Comparison of ENCODE assay signal across 8 cellular contexts in the genomic region with DNA sequence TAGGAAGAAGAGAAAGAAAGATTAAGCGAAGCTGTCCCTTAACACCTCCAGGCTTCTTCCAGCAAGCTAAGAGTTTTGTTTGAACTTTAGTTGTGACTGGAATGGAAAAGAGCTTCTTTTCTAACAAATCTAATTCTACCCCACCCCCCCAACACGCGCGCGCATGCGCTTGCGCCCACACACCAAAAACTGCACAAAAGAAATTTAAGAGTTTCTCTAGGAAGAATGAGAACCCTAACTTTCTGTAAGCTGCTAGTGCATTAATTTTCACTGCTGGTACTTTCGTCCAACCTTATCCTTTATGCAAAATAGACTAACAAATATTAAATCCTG. TPM values are rescaled to one million over a fixed set of nuclear protein-coding genes. Genes with fewer than 3 reads are reported as not detected.
DNase-seq lines count a peak whose midpoint lies in the region; ATAC-seq, FAIRE-seq and TF ChIP-seq lines count a peak whose summit lies in the region.

No MANE protein-coding gene starts in this region.

- CTCF ChIA-PET in GM10248 (lab: Yijun Ruan, JAX), result interaction anchor here (1.3 to 2.2 kb wide), 4 partner anchors 11 to 108 kb away, joined by 4 to 9 read pairs (median 5); no protein-coding TSS in a partner anchor

- H3K9me3 Mint-ChIP-seq in natural killer cell treated with Interleukin-12 subunit alpha and Interleukin-12 subunit beta and Interleukin-15 and Interleukin-18, amount 100 ng/mL, for 72 hours, result peaks cover 3% of the 10 kb centered on the region

- peaks cover 13% of the 10 kb centered on the region for H3K27me3 ChIP-seq in gastroesophageal sphincter
- H3K27me3 ChIP-seq in psoas muscle (ENCODE audit: insufficient read depth in 3 of 3, low read length in 2 of 3), result peaks cover 0 to 34% (median 3%) of the 10 kb centered on the region in 3 donors

- H3K4me1 Mint-ChIP-seq in T-helper 17 cell, result peaks cover 5% of the 10 kb centered on the region
- no peaks in the 10 kb centered on the region for H3K4me1 Mint-ChIP-seq in natural killer cell treated with Interleukin-12 subunit alpha and Interleukin-12 subunit beta and Interleukin-15 and Interleukin-18, amount 100 ng/mL, for 72 hours (ENCODE audit: low read depth in 2 of 2)

- intact Hi-C loops in psoas muscle (cut with DNase I), result no loop called here

- H3K27ac Mint-ChIP-seq in T-helper 17 cell, result no peak overlapping the region
- H3K27ac Mint-ChIP-seq in natural killer cell treated with Interleukin-12 subunit alpha and Interleukin-12 subunit beta and Interleukin-15 and Interleukin-18, amount 100 ng/mL, for 72 hours, result no peak overlapping the region

- no peak for TF ChIP-seq EP300 in gastroesophageal sphincter (IDR thresholded peaks at IDR 0.05)

- DNase-seq in GM10248 (ENCODE audit: extremely low spot score) (peak; percentile 13), T-helper 17 cell (no peak), psoas muscle (peak in 1 of 2 donors; percentile 31), urothelium cell line (ENCODE audit: low spot score) (no peak), COLO668 (lab: John Stamatoyannopoulos, UW; ENCODE audit: unreplicated experiment) (no peak)
- DNase-seq in natural killer cell treated with Interleukin-12 subunit alpha and Interleukin-12 subunit beta and Interleukin-15 and Interleukin-18, amount 100 ng/mL, for 72 hours (ENCODE audit: low spot score), result no peak

- peaks cover 42% of the 10 kb centered on the region for H3K27me3 Mint-ChIP-seq in T-helper 17 cell
- H3K27me3 Mint-ChIP-seq in natural killer cell treated with Interleukin-12 subunit alpha and Interleukin-12 subunit beta and Interleukin-15 and Interleukin-18, amount 100 ng/mL, for 72 hours, result peaks cover 35 to 40% of the 10 kb centered on the region in 2 donors

- peak overlapping the region; percentile 31 for H3K4me3 Mint-ChIP-seq in T-helper 17 cell
- H3K4me3 Mint-ChIP-seq in natural killer cell treated with Interleukin-12 subunit alpha and Interleukin-12 subunit beta and Interleukin-15 and Interleukin-18, amount 100 ng/mL, for 72 hours, result no peak overlapping the region

- H3K27ac ChIP-seq in gastroesophageal sphincter (peak overlapping the region in 3 of 4 donors; percentile 14 to 79 (median 63)), psoas muscle (no peak overlapping the region)

- ATAC-seq in T-helper 17 cell (no peak), gastroesophageal sphincter (no peak), psoas muscle (no peak)
- no peak for ATAC-seq in activated CD4-positive, CD25-positive, alpha-beta regulatory T cell treated with anti-CD3 and anti-CD28 coated beads, Interleukin-2, amount 50 U/mL, for 24 hours
- no peak for ATAC-seq in natural killer cell treated with Interleukin-12 subunit alpha and Interleukin-12 subunit beta and Interleukin-15 and Interleukin-18, amount 100 ng/mL, for 72 hours

- POLR2A ChIA-PET in GM10248 (lab: Yijun Ruan, JAX), result no interaction called here

- no peak for TF ChIP-seq CTCF in GM10248 (IDR thresholded peaks at IDR 0.05; ENCODE audit: control extremely low read depth, extremely low read depth, low read depth, missing control alignments)
- TF ChIP-seq CTCF in gastroesophageal sphincter (IDR thresholded peaks at IDR 0.05), result no peak
- TF ChIP-seq CTCF in psoas muscle (IDR thresholded peaks at IDR 0.05), result no peak

- no peak for FAIRE-seq in urothelium cell line (lab: Jason Lieb, UNC)

- no peaks in the 10 kb centered on the region for H3K36me3 Mint-ChIP-seq in T-helper 17 cell (ENCODE audit: low read depth)
- no peaks in the 10 kb centered on the region for H3K36me3 Mint-ChIP-seq in natural killer cell treated with Interleukin-12 subunit alpha and Interleukin-12 subunit beta and Interleukin-15 and Interleukin-18, amount 100 ng/mL, for 72 hours

- 7 to 14% methylated on average over 8 of the region's 8 CpGs for WGBS in gastroesophageal sphincter (ENCODE audit: low coverage in 1 of 2), 2 donors
- 17 to 19% (median 17%) methylated on average over 8 of the region's 8 CpGs for WGBS in psoas muscle, 3 donors

- H3K9me3 ChIP-seq in T-helper 17 cell (ENCODE audit: control insufficient read depth, low read length, poor library complexity, severe bottlenecking) (no peaks in the 10 kb centered on the region), gastroesophageal sphincter (no peaks in the 10 kb centered on the region), psoas muscle (no peaks in the 10 kb centered on the region)

- TF ChIP-seq POLR2A in gastroesophageal sphincter (IDR thresholded peaks at IDR 0.05), result no peak

- peaks cover 0 to 13% (median 0%) of the 10 kb centered on the region in 3 donors for H3K4me1 ChIP-seq in gastroesophageal sphincter
- H3K4me1 ChIP-seq in psoas muscle, result no peaks in the 10 kb centered on the region

- H3K36me3 ChIP-seq in gastroesophageal sphincter (no peaks in the 10 kb centered on the region), psoas muscle (ENCODE audit: insufficient read depth in 1 of 2, low read depth in 1 of 2) (no peaks in the 10 kb centered on the region)

- H3K4me3 ChIP-seq in gastroesophageal sphincter (peak overlapping the region; percentile 64 to 65), psoas muscle (peak overlapping the region; percentile 69)

RNA-seq across cellular contexts. Expression of a gene that starts 9.0 kb away (rescaled TPM):
- total RNA-seq in T-helper 17 cell (under 1 TPM in 1 of 2 donors, not detected in 1; 0.08 TPM), gastroesophageal sphincter (10 to 100 TPM in 2 of 4 donors, 1 to 10 TPM in 2; 4.5 to 21.8 (median 14.3) TPM), psoas muscle (1 to 10 TPM; 2.0 to 4.5 (median 2.3) TPM)
- polyA plus RNA-seq in psoas muscle, result 1 to 10 TPM; 1.3 to 2.0 (median 1.5) TPM
- total RNA-seq in natural killer cell treated with Interleukin-12 subunit alpha and Interleukin-12 subunit beta and Interleukin-15 and Interleukin-18, amount 100 ng/mL, for 72 hours, result under 1 TPM; 0.50 to 0.81 TPM
